In genomic region chr14:54532111-54533012, GRCh38 we compare ENCODE assay signal across 9 cellular contexts. TPM values are rescaled to one million over a fixed set of nuclear protein-coding genes. Genes with fewer than 3 reads are reported as not detected.
A peak's percentile ranks its signal among the peaks of the same experiment; 100 is the strongest.
DNase-seq lines count a peak whose midpoint lies in the region; ATAC-seq, FAIRE-seq and TF ChIP-seq lines count a peak whose summit lies in the region.
"Had no signal": no experiment of that assay in that cellular context is flagged by ENCODE, and none has a peak within 500 bp of the region (broad histone marks: within the 10 kb centered on the region; RNA-seq: fewer than 3 reads in every experiment).

No MANE protein-coding gene starts in this region.

- H3K79me2 ChIP-seq in H9 (ENCODE audit: insufficient read depth, low read length): no peaks in the 10 kb centered on the region

- H3K27me3 Mint-ChIP-seq in H9 (ENCODE audit: low read depth) (no peaks in the 10 kb centered on the region), neural crest cell (ENCODE audit: low read depth) (no peaks in the 10 kb centered on the region)
- H3K27me3 Mint-ChIP-seq in activated T-cell treated with anti-CD3 and anti-CD28 coated beads, Interleukin-2, amount 50 U/mL, for 4 hours (ENCODE audit: low read depth): no peaks in the 10 kb centered on the region

- no peak overlapping the region for H3K4me3 Mint-ChIP-seq in H9
- H3K4me3 Mint-ChIP-seq in neural crest cell: no peak overlapping the region
- no peak overlapping the region for H3K4me3 Mint-ChIP-seq in activated T-cell treated with anti-CD3 and anti-CD28 coated beads, Interleukin-2, amount 50 U/mL, for 4 hours

- H3K27me3 ChIP-seq in H9 (ENCODE audit: insufficient read depth, low read length): no peaks in the 10 kb centered on the region

- H3K36me3 ChIP-seq in kidney (ENCODE audit: control insufficient read depth in 1 of 2, insufficient read depth in 2 of 2, low read length in 2 of 2): no peaks in the 10 kb centered on the region

- no peak overlapping the region for H2BK5ac ChIP-seq in H9 (ENCODE audit: insufficient read length, low read length)

- no peak overlapping the region for H3K9ac ChIP-seq in H9 (ENCODE audit: extremely low read depth, insufficient read length, low read length)
- no peak overlapping the region for H3K9ac ChIP-seq in kidney (ENCODE audit: low read length in 2 of 2)

- no peak overlapping the region for H3K4me2 ChIP-seq in H9 (ENCODE audit: insufficient read depth, insufficient read length, low read length)

- peak overlapping the region; percentile 72 for H4K5ac ChIP-seq in H9 (ENCODE audit: insufficient read length, low read depth, low read length)

- H3K9me3 Mint-ChIP-seq in H9: no peaks in the 10 kb centered on the region
- H3K9me3 Mint-ChIP-seq in neural crest cell: peaks cover 2% of the 10 kb centered on the region
- H3K9me3 Mint-ChIP-seq in activated T-cell treated with anti-CD3 and anti-CD28 coated beads, Interleukin-2, amount 50 U/mL, for 4 hours: no peaks in the 10 kb centered on the region

- DNase-seq in H9 (no peak), neural crest cell (ENCODE audit: low read depth, low spot score) (no peak), kidney (no peak)
- no peak for DNase-seq in activated effector memory CD4-positive, alpha-beta T cell treated with Interleukin-2 at 50 U/mL for 16 hours
- DNase-seq in activated T-cell treated with anti-CD3 and anti-CD28 coated beads, Interleukin-2, amount 50 U/mL, for 4 hours: no peak
- DNase-seq: activated T-cell treated with anti-CD3 and anti-CD28 coated beads for 4 hours, NCI-H2171 treated with DMSO at 0.1 percent for 48 hours had no signal

- H3K27ac ChIP-seq in H9 (ENCODE audit: insufficient read length, low read depth, low read length): peak overlapping the region; percentile 52
- no peak overlapping the region for H3K27ac ChIP-seq in kidney (ENCODE audit: low read depth in 2 of 2, low read length in 2 of 2)

- H4K20me1 ChIP-seq in H9 (ENCODE audit: control insufficient read depth, insufficient read depth, insufficient read length): no peaks in the 10 kb centered on the region

- H3K4me1 Mint-ChIP-seq in H9: peaks cover 9 to 15% of the 10 kb centered on the region in 2 experiments
- peaks cover 13% of the 10 kb centered on the region for H3K4me1 Mint-ChIP-seq in neural crest cell
- H3K4me1 Mint-ChIP-seq in activated T-cell treated with anti-CD3 and anti-CD28 coated beads, Interleukin-2, amount 50 U/mL, for 4 hours (ENCODE audit: low read depth): no peaks in the 10 kb centered on the region

- no CpG with 5 or more reads among the region's 3 CpGs for WGBS in H9 (ENCODE audit: extremely low coverage, insufficient read length, low lambda C conversion rate)

- FAIRE-seq in kidney (lab: Jason Lieb, UNC): no peak

- H3K9me3 ChIP-seq in H9 (ENCODE audit: control insufficient read depth, low read depth, low read length) (no peaks in the 10 kb centered on the region), kidney (ENCODE audit: control insufficient read depth in 1 of 2, low read length in 2 of 2) (no peaks in the 10 kb centered on the region)

- H3K79me1 ChIP-seq in H9 (ENCODE audit: insufficient read depth, low read depth, low read length, poor library complexity, severe bottlenecking): no peaks in the 10 kb centered on the region

- no peak overlapping the region for H3K56ac ChIP-seq in H9 (ENCODE audit: insufficient read length, low read depth, low read length)

- no peak overlapping the region for H2AK5ac ChIP-seq in H9 (ENCODE audit: insufficient read length, low read length)

- no peak overlapping the region for H3K23ac ChIP-seq in H9 (ENCODE audit: insufficient read length, low read depth, low read length)

- ATAC-seq in GM18909 (IDR thresholded peaks at IDR 0.05; ENCODE audit: poor library complexity, unreplicated experiment) (peak; percentile 94), HG03457 (IDR thresholded peaks at IDR 0.05; ENCODE audit: unreplicated experiment) (peak; percentile 88)
- no peak for ATAC-seq in activated T-cell treated with anti-CD3 and anti-CD28 coated beads, Interleukin-2, amount 50 U/mL, for 4 hours

- H2BK120ac ChIP-seq in H9 (ENCODE audit: low read depth, low read length, poor library complexity, severe bottlenecking): no peak overlapping the region

- H2AFZ ChIP-seq in H9 (ENCODE audit: low read length): no peak overlapping the region

- H2BK15ac ChIP-seq in H9 (ENCODE audit: low read depth, low read length): no peak overlapping the region

- no peaks in the 10 kb centered on the region for H3K23me2 ChIP-seq in H9 (ENCODE audit: insufficient read length, low read depth, low read length, poor library complexity, severe bottlenecking)

- no peak overlapping the region for H3K18ac ChIP-seq in H9 (ENCODE audit: insufficient read length, low read depth, low read length)

- H4K8ac ChIP-seq in H9 (replicated peaks; ENCODE audit: insufficient read length, low read depth, low read length): no peak overlapping the region

- H3K36me3 Mint-ChIP-seq in H9 (ENCODE audit: insufficient read depth in 1 of 3, low read depth in 3 of 3): peaks cover 0 to 12% (median 0%) of the 10 kb centered on the region in 3 experiments; a peak in 4 of 7 replicates
- peaks cover 5% of the 10 kb centered on the region for H3K36me3 Mint-ChIP-seq in neural crest cell (ENCODE audit: low read depth)
- peaks cover 14% of the 10 kb centered on the region for H3K36me3 Mint-ChIP-seq in activated T-cell treated with anti-CD3 and anti-CD28 coated beads, Interleukin-2, amount 50 U/mL, for 4 hours (ENCODE audit: insufficient read depth)

- H3T11ph ChIP-seq in H9 (ENCODE audit: low read length): no peak overlapping the region

- intact Hi-C loops in kidney (cut with DNase I): no loop called here

- no peak overlapping the region for H4K91ac ChIP-seq in H9 (ENCODE audit: insufficient read length, low read depth, low read length)

- H3K27ac Mint-ChIP-seq in H9: peak overlapping the region; percentile 65 to 94 (median 80); a peak in 6 of 7 replicates
- H3K27ac Mint-ChIP-seq in neural crest cell (ENCODE audit: unreplicated experiment): peak overlapping the region; percentile 75

- H3K4me3 ChIP-seq in kidney (ENCODE audit: low read length in 2 of 2): no peak overlapping the region

- TF ChIP-seq CTCF in H9 (conservative IDR thresholded peaks at IDR 0.05): no peak
- no peak for TF ChIP-seq CTCF in neural crest cell (conservative IDR thresholded peaks at IDR 0.05)
- no peak for TF ChIP-seq CTCF in kidney (IDR thresholded peaks at IDR 0.05; ENCODE audit: borderline replicate concordance, extremely low read depth, insufficient read depth)

- no peak overlapping the region for H2BK20ac ChIP-seq in H9 (ENCODE audit: low read depth, low read length, poor library complexity, severe bottlenecking)

- H3K4me1 ChIP-seq in H9 (ENCODE audit: insufficient read depth, low read length) (no peaks in the 10 kb centered on the region; the same call in 1 of the 2 replicates), kidney (ENCODE audit: control insufficient read depth in 1 of 2, insufficient read depth in 1 of 2, low read depth in 1 of 2, low read length in 2 of 2) (no peaks in the 10 kb centered on the region)

- H3K14ac ChIP-seq in H9 (ENCODE audit: insufficient read depth, low read length): no peak overlapping the region

- no peak overlapping the region for H3K4ac ChIP-seq in H9 (ENCODE audit: low read depth, low read length)

- H2BK12ac ChIP-seq in H9 (ENCODE audit: insufficient read length, low read depth, low read length): no peak overlapping the region

RNA-seq across cellular contexts. Expression of gene CGRRF1, which starts 22.7 kb away (rescaled TPM):
- 19.1 and 23.5 TPM in 2 replicates for total RNA-seq in H9 (2021)
- 17.0 and 23.8 TPM in 2 replicates for total RNA-seq in neural crest cell
- 10 to 100 TPM in 1 of 3 donors, 1 to 10 TPM in 2; 9.4 to 11.8 (median 9.9) TPM for total RNA-seq in activated T-cell treated with anti-CD3 and anti-CD28 coated beads, Interleukin-2, amount 50 U/mL, for 4 hours
- total RNA-seq in kidney: 19.6 TPM
- polyA plus RNA-seq in kidney (ENCODE audit: insufficient read depth, low read depth, low replicate concordance): 26.2 TPM

RNA-seq across cellular contexts. Expression of gene SAMD4A, which starts 34.6 kb away (rescaled TPM):
- 9.6 and 9.9 TPM in 2 replicates for total RNA-seq in H9 (2021)
- total RNA-seq in neural crest cell: 3.0 and 4.7 TPM in 2 replicates
- total RNA-seq in activated T-cell treated with anti-CD3 and anti-CD28 coated beads, Interleukin-2, amount 50 U/mL, for 4 hours: 1 to 10 TPM; 5.4 to 8.1 (median 7.6) TPM
- 46.5 TPM for total RNA-seq in kidney
- polyA plus RNA-seq in kidney (ENCODE audit: insufficient read depth, low read depth, low replicate concordance): 7.4 TPM

RNA-seq across cellular contexts. Expression of gene GMFB, which starts 43.6 kb away (rescaled TPM):
- total RNA-seq in H9 (2021) (71.0 and 79.2 TPM in 2 replicates), neural crest cell (64.8 and 68.5 TPM in 2 replicates), kidney (53.6 TPM)
- 10 to 100 TPM; 62.4 to 70.6 (median 67.8) TPM for total RNA-seq in activated T-cell treated with anti-CD3 and anti-CD28 coated beads, Interleukin-2, amount 50 U/mL, for 4 hours
- polyA plus RNA-seq in kidney (ENCODE audit: insufficient read depth, low read depth, low replicate concordance): 22.7 TPM

Comparison
In these comparisons a context has a peak if more than half of its experiments do, and no peak if none do; other contexts are left out.
1. ATAC-seq: peak in GM18909 (single experiment) and HG03457 (single experiment); none in activated T-cell treated with anti-CD3 and anti-CD28 coated beads, Interleukin-2, amount 50 U/mL, for 4 hours (0 of 2).